In genomic region chr6:109513571-109514071, GRCh38 we compare ENCODE assay signal across 2 cellular contexts.
TF ChIP-seq lines count a peak whose summit lies in the region.

No MANE protein-coding gene starts in this region.

TF ChIP-seq in HCT116, 20 proteins besides CTCF, POLR2A, EP300 and RAD21:
- TF ChIP-seq EZH2phosphoT487 (IDR thresholded peaks at IDR 0.05; ENCODE audit: borderline replicate concordance), result no peak
- no peak for TF ChIP-seq POLR2AphosphoS5 (IDR thresholded peaks at IDR 0.05; ENCODE audit: low read depth, low read length)
- TF ChIP-seq YY1 (IDR thresholded peaks at IDR 0.05; ENCODE audit: extremely low read depth, insufficient replicate concordance, low read depth, low read length), result no peak
- TF ChIP-seq TCF7L2 (IDR thresholded peaks at IDR 0.05; ENCODE audit: borderline replicate concordance, extremely low read depth, insufficient read depth, insufficient read length), result no peak
- no peak for TF ChIP-seq EGR1 (IDR thresholded peaks at IDR 0.05; ENCODE audit: low read depth)
- TF ChIP-seq SIN3A (IDR thresholded peaks at IDR 0.05; ENCODE audit: low read depth), result no peak
- TF ChIP-seq, protein P1, sequence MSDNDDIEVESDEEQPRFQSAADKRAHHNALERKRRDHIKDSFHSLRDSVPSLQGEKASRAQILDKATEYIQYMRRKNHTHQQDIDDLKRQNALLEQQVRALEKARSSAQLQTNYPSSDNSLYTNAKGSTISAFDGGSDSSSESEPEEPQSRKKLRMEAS (IDR thresholded peaks at IDR 0.05), result no peak

TF ChIP-seq in HepG2, 621 proteins besides CTCF, POLR2A, EP300 and RAD21:
- TF ChIP-seq CENPX (CRISPR knock-in tag; IDR thresholded peaks at IDR 0.05) (no peak), MXD4 (CRISPR knock-in tag; IDR thresholded peaks at IDR 0.05) (no peak), CEBPZ (IDR thresholded peaks at IDR 0.05; ENCODE audit: low read length) (no peak), ZBTB3 (CRISPR knock-in tag; IDR thresholded peaks at IDR 0.05; ENCODE audit: borderline replicate concordance, low read depth) (no peak), RBM39 (IDR thresholded peaks at IDR 0.05; ENCODE audit: low read depth, low read length, poor library complexity, severe bottlenecking) (no peak), NFAT5 (CRISPR knock-in tag; IDR thresholded peaks at IDR 0.05) (no peak), ZNF343 (CRISPR knock-in tag; IDR thresholded peaks at IDR 0.05) (no peak), ZNF292 (CRISPR knock-in tag; IDR thresholded peaks at IDR 0.05; ENCODE audit: borderline replicate concordance, low read depth) (no peak), TSC22D2 (CRISPR knock-in tag; IDR thresholded peaks at IDR 0.05; ENCODE audit: borderline replicate concordance) (no peak)
TF ChIP-seq in HepG2: peak in this region for 0.
